ENCODE assay signal across 1 cellular context in the genomic region with DNA sequence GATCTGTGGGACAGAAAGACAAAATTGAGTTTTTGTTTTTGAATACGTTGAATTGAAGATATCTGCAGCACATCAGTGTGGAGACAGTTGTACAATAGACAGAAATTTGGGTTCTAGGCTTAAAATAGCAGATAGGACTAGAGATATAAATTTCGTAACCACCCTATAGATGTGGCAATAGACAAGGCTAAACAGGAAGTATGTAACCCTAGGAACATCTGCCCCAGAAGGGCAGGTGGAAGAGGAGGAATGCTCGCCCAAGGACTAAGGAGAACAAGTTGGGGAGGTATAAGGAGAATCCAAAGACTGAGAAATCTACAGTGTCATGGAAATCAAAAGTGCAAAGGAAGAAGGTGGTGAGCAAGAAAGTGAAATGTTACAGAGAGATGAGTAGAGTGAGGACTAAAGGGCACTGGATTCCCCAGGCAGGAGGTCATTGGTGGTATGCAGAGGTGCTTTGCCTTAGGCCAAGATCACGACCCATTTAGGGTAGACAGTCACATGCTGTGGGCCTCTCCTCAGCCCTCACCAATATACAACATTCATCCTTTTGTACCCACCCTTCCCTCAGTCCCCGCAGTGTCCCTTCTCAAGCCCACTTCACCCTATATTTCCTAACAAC.
TF ChIP-seq lines count a peak whose summit lies in the region.

No MANE protein-coding gene starts in this region.

TF ChIP-seq in K562, 482 proteins besides CTCF, POLR2A, EP300 and RAD21 (continued from another document):
- 0 out of 2 replicates have a peak, but pooled peaks have one; percentile 29 for TF ChIP-seq ELF1 (tag; IDR thresholded peaks at IDR 0.05)
- 0 out of 2 replicates have a peak, but pooled peaks have one; percentile 19 for TF ChIP-seq GABPA (tag; conservative IDR thresholded peaks at IDR 0.05; ENCODE audit: low read depth)
